ENCODE assay signal across 8 cellular contexts in the genomic region with DNA sequence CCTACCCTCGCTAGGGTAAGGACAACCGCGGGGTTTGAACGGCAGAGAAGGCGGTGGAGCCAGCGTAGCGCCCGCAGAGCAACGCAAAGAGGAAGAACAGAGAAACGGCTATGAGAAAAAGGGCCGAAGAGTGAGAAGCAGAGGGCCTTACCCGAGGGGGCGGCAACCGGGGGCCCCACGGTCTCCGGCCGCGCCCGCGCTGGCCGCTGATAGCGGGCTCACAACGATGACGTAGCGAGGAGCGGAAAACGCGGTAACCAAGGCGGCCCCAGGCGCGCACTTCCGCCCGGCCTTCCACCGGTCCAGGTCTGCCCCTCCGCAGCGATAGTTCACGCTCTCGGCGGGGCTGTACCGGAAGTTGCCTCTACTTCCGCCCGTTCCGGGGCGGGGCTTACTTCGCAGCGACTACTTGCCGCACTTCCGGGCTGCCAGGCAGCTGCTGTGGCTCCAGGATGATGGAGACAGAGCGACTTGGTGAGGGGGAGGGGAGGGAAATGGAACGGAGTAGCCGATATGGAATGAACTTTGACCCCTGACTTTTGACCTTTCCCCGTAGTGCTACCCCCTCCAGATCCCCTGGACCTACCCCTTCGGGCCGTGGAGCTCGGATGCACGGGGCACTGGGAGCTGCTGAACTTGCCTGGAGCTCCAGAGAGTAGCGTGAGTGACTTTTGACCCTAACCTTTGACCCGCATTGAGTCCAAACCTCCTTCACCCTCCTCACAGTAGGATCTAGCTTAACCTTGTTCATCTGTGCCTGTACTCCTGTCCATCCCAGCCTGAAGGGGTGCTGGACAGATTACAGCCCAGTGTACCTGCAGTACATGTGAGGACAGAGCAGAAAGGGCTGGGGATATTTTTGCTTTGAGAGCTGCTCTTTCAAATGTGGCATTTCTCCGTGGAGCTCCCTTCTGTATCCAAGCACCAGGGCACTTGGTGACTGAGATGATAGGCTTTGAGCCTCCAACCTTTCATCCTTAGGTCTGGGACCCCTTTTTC. TPM values are rescaled to one million over a fixed set of nuclear protein-coding genes. Genes with fewer than 3 reads are reported as not detected.
DNase-seq lines count a peak whose midpoint lies in the region; ATAC-seq and TF ChIP-seq lines count a peak whose summit lies in the region.

A gene with protein sequence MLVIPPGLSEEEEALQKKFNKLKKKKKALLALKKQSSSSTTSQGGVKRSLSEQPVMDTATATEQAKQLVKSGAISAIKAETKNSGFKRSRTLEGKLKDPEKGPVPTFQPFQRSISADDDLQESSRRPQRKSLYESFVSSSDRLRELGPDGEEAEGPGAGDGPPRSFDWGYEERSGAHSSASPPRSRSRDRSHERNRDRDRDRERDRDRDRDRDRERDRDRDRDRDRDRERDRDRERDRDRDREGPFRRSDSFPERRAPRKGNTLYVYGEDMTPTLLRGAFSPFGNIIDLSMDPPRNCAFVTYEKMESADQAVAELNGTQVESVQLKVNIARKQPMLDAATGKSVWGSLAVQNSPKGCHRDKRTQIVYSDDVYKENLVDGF (minus strand): TSS at position 231 of the 999 bp plus-strand sequence. CDS start 525 bp downstream, outside the sequence.
A gene (plus strand): TSS at position 435 of the 999 bp plus-strand sequence. CDS start 18 bp downstream, at position 453.

- no peaks in the 10 kb centered on the region for H3K9me3 Mint-ChIP-seq in activated naive CD4-positive, alpha-beta T cell treated with anti-CD3 and anti-CD28 coated beads, Interleukin-2, amount 50 U/mL, for 72 hours

- DNase-seq in NCI-H1092 treated with DMSO at 0.1 percent for 48 hours (lab: John Stamatoyannopoulos, UW) (peak; percentile 89), SKM-1 (lab: John Stamatoyannopoulos, UW; ENCODE audit: unreplicated experiment) (peak; percentile 94), glomerular endothelial cell (ENCODE audit: extremely low read depth, low read depth, low spot score) (peak; percentile 65), omental fat pad (ENCODE audit: low spot score) (peak; percentile 86), testis (peak; percentile 98)
- peak; percentile 98 to 99 for DNase-seq in activated naive CD4-positive, alpha-beta T cell treated with anti-CD3 and anti-CD28 coated beads, Interleukin-2, amount 50 U/mL, for 72 hours (ENCODE audit: low spot score in 2 of 2)

- H3K27me3 ChIP-seq in testis = no peaks in the 10 kb centered on the region

- intact Hi-C loops in testis (cut with DNase I; ENCODE audit: low total_unique reads) = loop anchor here (10.0 kb wide), 1 partner anchor 166 kb away; a partner anchor contains a TSS

- peaks cover 12% of the 10 kb centered on the region for H3K4me1 ChIP-seq in testis

- peak; percentile 95 for ATAC-seq in HG02610 (IDR thresholded peaks at IDR 0.05; ENCODE audit: unreplicated experiment)
- ATAC-seq in activated naive CD4-positive, alpha-beta T cell treated with anti-CD3 and anti-CD28 coated beads, Interleukin-2, amount 50 U/mL, for 72 hours = peak; percentile 100
- ATAC-seq in omental fat pad (ENCODE audit: low FRiP score) = peak; percentile 97

- peaks cover 21 to 48% of the 10 kb centered on the region in 2 donors for H3K36me3 Mint-ChIP-seq in activated naive CD4-positive, alpha-beta T cell treated with anti-CD3 and anti-CD28 coated beads, Interleukin-2, amount 50 U/mL, for 72 hours

- TF ChIP-seq CTCF in omental fat pad (IDR thresholded peaks at IDR 0.05) (no peak), testis (IDR thresholded peaks at IDR 0.05) (peak in 1 of 3 experiments; percentile 6)

- H3K27ac Mint-ChIP-seq in activated naive CD4-positive, alpha-beta T cell treated with anti-CD3 and anti-CD28 coated beads, Interleukin-2, amount 50 U/mL, for 72 hours = peak within 1 kb of the TSS; percentile 95 to 97

- TF ChIP-seq POLR2A in testis (IDR thresholded peaks at IDR 0.05) = peak; percentile 26

- peak within 1 kb of the TSS; percentile 95 for H3K4me3 ChIP-seq in GM08714 (ENCODE audit: low read length)
- peak within 1 kb of the TSS; percentile 66 to 90 for H3K4me3 ChIP-seq in testis

- H3K36me3 ChIP-seq in testis (ENCODE audit: low read depth, missing control alignments) = no peaks in the 10 kb centered on the region

- peak within 1 kb of the TSS; percentile 67 to 84 for H3K27ac ChIP-seq in testis

- WGBS in testis, 2 donors = 0 to 1% methylated on average over 56 of the region's 59 CpGs

- H3K9me3 ChIP-seq in testis = no peaks in the 10 kb centered on the region

RNA-seq across cellular contexts. Expression of the first gene that starts in this region (rescaled TPM):
- total RNA-seq in activated naive CD4-positive, alpha-beta T cell treated with anti-CD3 and anti-CD28 coated beads, Interleukin-2, amount 50 U/mL, for 72 hours = 10 to 100 TPM; 69.7 to 70.9 TPM
- total RNA-seq in glomerular endothelial cell = 101 and 117 TPM in 2 replicates
- total RNA-seq in omental fat pad = 10 to 100 TPM; 67.0 to 94.0 (median 75.0) TPM
- total RNA-seq in testis = 100 to 1,000 TPM; 181 to 219 TPM
- 292 TPM for polyA plus RNA-seq in testis (ENCODE audit: insufficient read depth, low read depth, low replicate concordance)

RNA-seq across cellular contexts. Expression of the second gene that starts in this region (rescaled TPM):
- 100 to 1,000 TPM in 1 of 2 donors, 10 to 100 TPM in 1; 91.8 to 115 TPM for total RNA-seq in activated naive CD4-positive, alpha-beta T cell treated with anti-CD3 and anti-CD28 coated beads, Interleukin-2, amount 50 U/mL, for 72 hours
- total RNA-seq in glomerular endothelial cell (42.1 and 46.3 TPM in 2 replicates), omental fat pad (10 to 100 TPM; 31.3 to 50.8 (median 44.8) TPM), testis (10 to 100 TPM; 59.2 to 73.0 TPM)
- polyA plus RNA-seq in testis (ENCODE audit: insufficient read depth, low read depth, low replicate concordance) = 39.6 TPM

Comparison
In these comparisons a context has a peak if more than half of its experiments do, and no peak if none do; other contexts are left out.
1. Peak in every context shown above with its lines: DNase-seq, ATAC-seq, H3K4me3 ChIP-seq and H3K27ac ChIP-seq.